Comparison of ENCODE assay signal across 8 cellular contexts in genomic region chr17:8287651-8288335, GRCh38. TPM values are rescaled to one million over a fixed set of nuclear protein-coding genes. Genes with fewer than 3 reads are reported as not detected.
DNase-seq lines count a peak whose midpoint lies in the region; ATAC-seq, FAIRE-seq and TF ChIP-seq lines count a peak whose summit lies in the region.

No MANE protein-coding gene starts in this region.

- no peaks in the 10 kb centered on the region for H3K9me3 ChIP-seq in BLaER1 treated with 17β-estradiol and CSF1 and Interleukin-3, amounts not matched to agents 10 nM and 100 nM (replicated peaks in 1 of 11)
- H3K9me3 ChIP-seq in KOPT-K1 (ENCODE audit: insufficient read depth, low read length, poor library complexity, severe bottlenecking) (no peaks in the 10 kb centered on the region), colonic mucosa (no peaks in the 10 kb centered on the region)

- H3K36me3 ChIP-seq in BLaER1 treated with 17β-estradiol and CSF1 and Interleukin-3, amounts not matched to agents 10 nM and 100 nM: peaks cover 0 to 15% (median 0%) of the 10 kb centered on the region in 11 experiments; a peak in 2 of 22 replicates
- H3K36me3 ChIP-seq in KOPT-K1 (ENCODE audit: insufficient read depth, low read length): peaks cover 13% of the 10 kb centered on the region; the same call in 1 of the 2 replicates
- H3K36me3 ChIP-seq in colonic mucosa: no peaks in the 10 kb centered on the region

- H3K27me3 ChIP-seq in BLaER1 treated with 17β-estradiol and CSF1 and Interleukin-3, amounts not matched to agents 10 nM and 100 nM: no peaks in the 10 kb centered on the region
- H3K27me3 ChIP-seq in colonic mucosa: no peaks in the 10 kb centered on the region

- peak overlapping the region; percentile 81 to 95 (median 88) for H3K9ac ChIP-seq in BLaER1 treated with 17β-estradiol and CSF1 and Interleukin-3, amounts not matched to agents 10 nM and 100 nM
- peak overlapping the region; percentile 79 to 93 for H3K9ac ChIP-seq in colonic mucosa (ENCODE audit: low read depth in 2 of 2, low read length in 2 of 2)

- H3K27ac Mint-ChIP-seq in natural killer cell treated with Interleukin-12 subunit alpha and Interleukin-12 subunit beta and Interleukin-15 and Interleukin-18, amount 100 ng/mL, for 72 hours: peak overlapping the region; percentile 92 to 95

- peaks cover 0 to 7% (median 0%) of the 10 kb centered on the region in 11 experiments; a peak in 1 of 22 replicates for H4K20me1 ChIP-seq in BLaER1 treated with 17β-estradiol and CSF1 and Interleukin-3, amounts not matched to agents 10 nM and 100 nM

- H3K36me3 Mint-ChIP-seq in natural killer cell treated with Interleukin-12 subunit alpha and Interleukin-12 subunit beta and Interleukin-15 and Interleukin-18, amount 100 ng/mL, for 72 hours: no peaks in the 10 kb centered on the region

- H3K4me3 Mint-ChIP-seq in natural killer cell treated with Interleukin-12 subunit alpha and Interleukin-12 subunit beta and Interleukin-15 and Interleukin-18, amount 100 ng/mL, for 72 hours: peak overlapping the region; percentile 96

- H3K4me3 ChIP-seq in BLaER1 treated with 17β-estradiol and CSF1 and Interleukin-3, amounts not matched to agents 10 nM and 100 nM: peak overlapping the region; percentile 74 to 86 (median 81)
- H3K4me3 ChIP-seq in colonic mucosa: peak overlapping the region; percentile 50

- DNase-seq in colonic mucosa (peak; percentile 72), frontal cortex (ENCODE audit: low spot score in 2 of 2) (no peak), NCI-H128 (lab: John Stamatoyannopoulos, UW; ENCODE audit: unreplicated experiment) (no peak)
- DNase-seq in natural killer cell treated with Interleukin-12 subunit alpha and Interleukin-12 subunit beta and Interleukin-15 and Interleukin-18, amount 100 ng/mL, for 72 hours (ENCODE audit: low spot score): no peak

- no peak for TF ChIP-seq CTCF in colonic mucosa (IDR thresholded peaks at IDR 0.05)

- intact Hi-C loops in colonic mucosa (cut with DNase I): loop anchor here (5.0 kb wide), 1 partner anchor 35 kb away; no protein-coding TSS in a partner anchor

- no peak for ATAC-seq in natural killer cell treated with Interleukin-12 subunit alpha and Interleukin-12 subunit beta and Interleukin-15 and Interleukin-18, amount 100 ng/mL, for 72 hours
- ATAC-seq in GM21390 (IDR thresholded peaks at IDR 0.05; ENCODE audit: unreplicated experiment) (no peak), HG02852 (IDR thresholded peaks at IDR 0.05; ENCODE audit: unreplicated experiment) (no peak)

- peaks cover 20 to 25% of the 10 kb centered on the region in 2 donors for H3K4me1 Mint-ChIP-seq in natural killer cell treated with Interleukin-12 subunit alpha and Interleukin-12 subunit beta and Interleukin-15 and Interleukin-18, amount 100 ng/mL, for 72 hours (ENCODE audit: low read depth in 2 of 2)

- peaks cover 43 to 51% (median 47%) of the 10 kb centered on the region in 10 experiments for H3K4me1 ChIP-seq in BLaER1 treated with 17β-estradiol and CSF1 and Interleukin-3, amounts not matched to agents 10 nM and 100 nM
- no peaks in the 10 kb centered on the region for H3K4me1 ChIP-seq in colonic mucosa

- H3K9me3 Mint-ChIP-seq in natural killer cell treated with Interleukin-12 subunit alpha and Interleukin-12 subunit beta and Interleukin-15 and Interleukin-18, amount 100 ng/mL, for 72 hours: no peaks in the 10 kb centered on the region

- no peak for FAIRE-seq in frontal cortex (lab: Jason Lieb, UNC)

- peak overlapping the region; percentile 81 to 95 (median 86) for H3K27ac ChIP-seq in BLaER1 treated with 17β-estradiol and CSF1 and Interleukin-3, amounts not matched to agents 10 nM and 100 nM
- peak overlapping the region; percentile 88 for H3K27ac ChIP-seq in KOPT-K1 (ENCODE audit: low read depth, low read length, poor library complexity, severe bottlenecking)
- H3K27ac ChIP-seq in colonic mucosa: peak overlapping the region; percentile 66

- peak overlapping the region; percentile 86 to 100 (median 97) for H3K4me2 ChIP-seq in BLaER1 treated with 17β-estradiol and CSF1 and Interleukin-3, amounts not matched to agents 10 nM and 100 nM

- H3K27me3 Mint-ChIP-seq in natural killer cell treated with Interleukin-12 subunit alpha and Interleukin-12 subunit beta and Interleukin-15 and Interleukin-18, amount 100 ng/mL, for 72 hours: no peaks in the 10 kb centered on the region

RNA-seq across cellular contexts. Expression of gene RANGRF, which starts 0.7 kb away (rescaled TPM):
- total RNA-seq in colonic mucosa: 10 to 100 TPM; 16.8 to 26.5 TPM
- 10 to 100 TPM; 46.9 to 62.8 TPM for total RNA-seq in natural killer cell treated with Interleukin-12 subunit alpha and Interleukin-12 subunit beta and Interleukin-15 and Interleukin-18, amount 100 ng/mL, for 72 hours
- total RNA-seq in frontal cortex: 6.1 TPM

RNA-seq across cellular contexts. Expression of gene SLC25A35, which starts 7.4 kb away (rescaled TPM):
- total RNA-seq in colonic mucosa: 10 to 100 TPM in 1 of 2 donors, 1 to 10 TPM in 1; 4.0 to 11.6 TPM
- 1 to 10 TPM; 4.4 to 5.2 TPM for total RNA-seq in natural killer cell treated with Interleukin-12 subunit alpha and Interleukin-12 subunit beta and Interleukin-15 and Interleukin-18, amount 100 ng/mL, for 72 hours
- total RNA-seq in frontal cortex: 1.2 TPM

RNA-seq across cellular contexts. Expression of gene ARHGEF15, which starts 22.2 kb away (rescaled TPM):
- total RNA-seq in colonic mucosa: 1 to 10 TPM; 1.4 to 2.7 TPM
- not detected for total RNA-seq in natural killer cell treated with Interleukin-12 subunit alpha and Interleukin-12 subunit beta and Interleukin-15 and Interleukin-18, amount 100 ng/mL, for 72 hours
- total RNA-seq in frontal cortex: 0.41 TPM

RNA-seq across cellular contexts. Expression of gene PFAS, which starts 38.7 kb away (rescaled TPM):
- total RNA-seq in colonic mucosa: 10 to 100 TPM; 13.6 to 61.7 TPM
- total RNA-seq in natural killer cell treated with Interleukin-12 subunit alpha and Interleukin-12 subunit beta and Interleukin-15 and Interleukin-18, amount 100 ng/mL, for 72 hours: 100 to 1,000 TPM in 1 of 2 donors, 10 to 100 TPM in 1; 77.1 to 257 TPM
- 22.8 TPM for total RNA-seq in frontal cortex

RNA-seq across cellular contexts. Expression of gene CTC1, which starts 39.9 kb away (rescaled TPM):
- 10 to 100 TPM; 30.5 to 42.3 TPM for total RNA-seq in colonic mucosa
- 100 to 1,000 TPM in 1 of 2 donors, 10 to 100 TPM in 1; 79.6 to 110 TPM for total RNA-seq in natural killer cell treated with Interleukin-12 subunit alpha and Interleukin-12 subunit beta and Interleukin-15 and Interleukin-18, amount 100 ng/mL, for 72 hours
- total RNA-seq in frontal cortex: 9.8 TPM
